In the genomic region with DNA sequence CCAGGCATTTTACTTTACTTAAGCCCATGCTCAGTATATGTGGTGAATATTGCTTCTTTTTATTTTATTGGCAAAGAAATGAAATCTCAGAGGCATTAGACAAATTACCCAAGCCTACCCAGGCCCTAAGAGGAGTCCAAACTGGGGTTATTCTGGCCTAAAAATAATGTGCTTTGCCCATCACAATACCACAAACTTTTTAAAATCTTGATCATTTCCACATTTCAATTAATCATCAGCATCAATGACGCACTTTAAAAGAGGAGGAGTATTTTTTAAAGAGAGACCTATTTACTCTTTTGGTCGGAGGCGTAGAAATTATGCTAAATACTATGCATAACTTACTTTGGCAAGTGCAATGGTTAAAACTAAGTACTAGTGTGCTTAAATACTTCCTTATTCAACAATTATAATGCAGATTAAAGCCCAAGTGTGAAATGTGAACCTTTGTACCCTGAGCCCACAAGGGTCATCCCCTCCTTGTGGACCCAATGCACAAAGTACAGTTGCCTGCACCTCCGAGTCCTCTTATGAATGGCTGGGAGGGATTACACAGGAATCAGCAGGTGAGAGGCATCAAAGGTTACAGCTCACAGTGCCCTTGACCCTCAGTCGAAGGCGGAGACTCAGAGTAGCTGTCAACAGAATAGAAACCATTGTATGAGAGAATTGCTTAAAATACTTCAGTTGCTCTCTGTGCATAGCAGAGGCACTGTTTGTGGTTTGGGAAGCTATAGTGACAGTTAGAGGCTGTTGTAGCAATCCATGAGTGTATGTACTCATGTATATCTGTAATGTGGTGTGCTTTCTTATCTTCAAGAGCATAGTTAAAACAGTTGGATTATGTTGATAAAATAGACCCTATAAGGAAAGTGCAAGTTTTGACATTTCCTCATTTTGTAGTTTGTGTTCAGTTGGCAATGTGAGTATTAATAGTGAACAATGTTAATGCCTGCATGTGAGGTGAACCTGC, we compare ENCODE assay signal across 8 cellular contexts.
A peak's percentile ranks its signal among the peaks of the same experiment; 100 is the strongest.
DNase-seq lines count a peak whose midpoint lies in the region; ATAC-seq and TF ChIP-seq lines count a peak whose summit lies in the region.

No MANE protein-coding gene starts in this region.

- H3K4me3 ChIP-seq in AG10803 (ENCODE audit: low read length): no peak overlapping the region
- H3K4me3 ChIP-seq in dorsolateral prefrontal cortex: no peak overlapping the region

- H3K27me3 Mint-ChIP-seq in activated naive CD8-positive, alpha-beta T cell treated with anti-CD3 and anti-CD28 coated beads for 36 hours: no peaks in the 10 kb centered on the region
- no peaks in the 10 kb centered on the region for H3K27me3 Mint-ChIP-seq in neural crest cell (ENCODE audit: low read depth)

- H3K4me3 Mint-ChIP-seq in activated naive CD8-positive, alpha-beta T cell treated with anti-CD3 and anti-CD28 coated beads for 36 hours: peak overlapping the region; percentile 42
- H3K4me3 Mint-ChIP-seq in neural crest cell: peak overlapping the region; percentile 50

- H3K4me1 Mint-ChIP-seq in activated naive CD8-positive, alpha-beta T cell treated with anti-CD3 and anti-CD28 coated beads for 36 hours: peaks cover 70% of the 10 kb centered on the region
- H3K4me1 Mint-ChIP-seq in neural crest cell: peaks cover 32% of the 10 kb centered on the region

- no peaks in the 10 kb centered on the region for H3K9me3 Mint-ChIP-seq in activated naive CD8-positive, alpha-beta T cell treated with anti-CD3 and anti-CD28 coated beads for 36 hours
- no peaks in the 10 kb centered on the region for H3K9me3 Mint-ChIP-seq in neural crest cell

- DNase-seq in AG10803 (ENCODE audit: low read depth) (peak; percentile 25), NCI-H748 (lab: John Stamatoyannopoulos, UW; ENCODE audit: unreplicated experiment) (peak; percentile 59), neural crest cell (ENCODE audit: low read depth, low spot score) (peak; percentile 11), amniotic stem cell (lab: John Stamatoyannopoulos, UW) (no peak), dorsolateral prefrontal cortex (no peak)
- DNase-seq in activated naive CD8-positive, alpha-beta T cell treated with anti-CD3 and anti-CD28 coated beads for 36 hours: peak; percentile 62

- no peak overlapping the region for H3K27ac ChIP-seq in dorsolateral prefrontal cortex

- no peaks in the 10 kb centered on the region for H3K27me3 ChIP-seq in dorsolateral prefrontal cortex

- peaks cover 4% of the 10 kb centered on the region for H3K36me3 Mint-ChIP-seq in activated naive CD8-positive, alpha-beta T cell treated with anti-CD3 and anti-CD28 coated beads for 36 hours
- H3K36me3 Mint-ChIP-seq in neural crest cell (ENCODE audit: low read depth): peaks cover 4% of the 10 kb centered on the region

- peak overlapping the region; percentile 84 for H3K27ac Mint-ChIP-seq in activated naive CD8-positive, alpha-beta T cell treated with anti-CD3 and anti-CD28 coated beads for 36 hours
- peak overlapping the region; percentile 63 for H3K27ac Mint-ChIP-seq in neural crest cell (ENCODE audit: unreplicated experiment)

- peak; percentile 41 for TF ChIP-seq POLR2A in GM18526 (IDR thresholded peaks at IDR 0.05; ENCODE audit: extremely low read depth, insufficient read length)

- intact Hi-C loops in dorsolateral prefrontal cortex (cut with DNase I): no loop called here

- TF ChIP-seq CTCF in AG10803 (conservative IDR thresholded peaks at IDR 0.05; ENCODE audit: low read length) (no peak), neural crest cell (conservative IDR thresholded peaks at IDR 0.05) (no peak), dorsolateral prefrontal cortex (IDR thresholded peaks at IDR 0.05 in 54 of 56, conservative IDR thresholded peaks at IDR 0.05 in 2 of 56; ENCODE audit: low read depth in 1 of 56, partially characterized antibody in 56 of 56) (no peak)

- ATAC-seq in HG02938 (IDR thresholded peaks at IDR 0.05; ENCODE audit: unreplicated experiment): peak; percentile 89

Comparison
In these comparisons a context has a peak if more than half of its experiments do, and no peak if none do; other contexts are left out.
1. DNase-seq: peak in AG10803 (single experiment), NCI-H748 (single experiment), activated naive CD8-positive, alpha-beta T cell treated with anti-CD3 and anti-CD28 coated beads for 36 hours (single experiment) and neural crest cell (single experiment); none in amniotic stem cell (single experiment) and dorsolateral prefrontal cortex (0 of 10).